In the genomic region with DNA sequence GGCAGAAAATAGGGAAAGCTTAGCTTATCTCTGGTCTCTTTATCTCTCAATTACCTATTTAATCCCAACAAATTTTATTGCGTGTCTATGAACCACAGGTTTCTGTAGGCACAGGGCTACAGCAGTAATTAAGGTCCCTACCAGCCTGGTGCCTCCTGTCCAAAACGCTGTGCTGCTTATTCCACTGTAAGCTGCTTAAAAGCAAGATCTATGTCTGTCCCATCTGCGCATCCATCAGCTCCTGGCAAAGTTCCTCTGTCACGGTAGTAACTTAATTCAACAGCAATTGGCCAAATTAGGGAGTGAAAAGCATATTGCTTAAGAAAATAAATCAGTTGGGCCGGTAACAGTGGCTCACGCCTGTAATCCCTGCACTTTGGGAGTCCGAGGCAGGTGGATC, we compare ENCODE assay signal across 23 cellular contexts.
DNase-seq lines count a peak whose midpoint lies in the region; ATAC-seq, FAIRE-seq and TF ChIP-seq lines count a peak whose summit lies in the region.
"Had no signal": no experiment of that assay in that cellular context is flagged by ENCODE, and none has a peak within 500 bp of the region (broad histone marks: within the 10 kb centered on the region; RNA-seq: fewer than 3 reads in every experiment).

No MANE protein-coding gene starts in this region.

- no peak overlapping the region for H4K91ac ChIP-seq in neuronal stem cell (ENCODE audit: low read depth, low read length, poor library complexity)

- no peak overlapping the region for H3K4me2 ChIP-seq in neuronal stem cell (ENCODE audit: insufficient read depth, low read length, poor library complexity, severe bottlenecking)
- H3K4me2 ChIP-seq: A549 had no signal

- ATAC-seq in right cardiac atrium: no peak
- ATAC-seq: A549, T-helper 17 cell had no signal

- 89% methylated on average over 7 of the region's 7 CpGs for WGBS in right cardiac atrium
- WGBS in neuronal stem cell (ENCODE audit: extremely low coverage in 2 of 2, insufficient read length in 2 of 2, insufficient replicate concordance in 1 of 2), 2 donors: no CpG with 5 or more reads among the region's 7 CpGs

- DNase-seq in D721Med (ENCODE audit: insufficient read length, low spot score) (no peak), NCI-H69 (lab: John Stamatoyannopoulos, UW) (peak; percentile 32), cerebellum (ENCODE audit: low spot score) (peak; percentile 53), HT-29 (ENCODE audit: low spot score) (no peak), right cardiac atrium (no peak), neuronal stem cell (ENCODE audit: low spot score) (no peak), NCI-H1048 (lab: John Stamatoyannopoulos, UW) (no peak)
- DNase-seq: CD4-positive, CD25-positive, alpha-beta regulatory T cell; DMS153; KBM-7; MM.1S; NCI-H1092; NCI-H1436 treated with DMSO at 0.1 percent for 48 hours; NCI-H2029 treated with DMSO at 0.1 percent for 48 hours; NCI-H748 treated with DMSO at 0.1 percent for 48 hours; Peyer's patch; SJCRH30; SW 1271; T-helper 17 cell had no signal

- no peak overlapping the region for H3K4me3 ChIP-seq in HEK293 (ENCODE audit: low read depth, low read length)
- no peak overlapping the region for H3K4me3 ChIP-seq in right cardiac atrium (ENCODE audit: low read length)
- H3K4me3 ChIP-seq in neuronal stem cell (ENCODE audit: low read length in 2 of 2): no peak overlapping the region
- H3K4me3 ChIP-seq: A549, Peyer's patch, SJCRH30 had no signal

- H3K4ac ChIP-seq in neuronal stem cell (ENCODE audit: low read length): no peak overlapping the region

- no peak overlapping the region for H3K9ac ChIP-seq in neuronal stem cell (ENCODE audit: low read depth, low read length, poor library complexity)

- intact Hi-C loops in right cardiac atrium (cut with DNase I): no loop called here

- no peak overlapping the region for H4K8ac ChIP-seq in neuronal stem cell (ENCODE audit: low read depth, low read length)

- no peaks in the 10 kb centered on the region for H3K27me3 ChIP-seq in right cardiac atrium (ENCODE audit: control insufficient read depth, insufficient read depth)
- H3K27me3 ChIP-seq in neuronal stem cell (ENCODE audit: control insufficient read depth in 3 of 3, insufficient read depth in 3 of 3, low read depth in 1 of 3, low read length in 3 of 3): no peaks in the 10 kb centered on the region
- H3K27me3 ChIP-seq: Peyer's patch, SJCRH30 had no signal

- no peak overlapping the region for H2BK120ac ChIP-seq in neuronal stem cell (ENCODE audit: low read depth, low read length)

- H3K27ac ChIP-seq in HEK293 (ENCODE audit: extremely low read depth, low read depth, low read length) (no peak overlapping the region), right cardiac atrium (ENCODE audit: low read length) (no peak overlapping the region), neuronal stem cell (replicated peaks; ENCODE audit: low read length) (no peak overlapping the region)
- H3K27ac ChIP-seq: A549, Peyer's patch, SJCRH30 had no signal

- H3K4me1 ChIP-seq in HEK293 (ENCODE audit: control insufficient read depth, insufficient read depth, low read length): peaks cover 12% of the 10 kb centered on the region
- H3K4me1 ChIP-seq in right cardiac atrium (ENCODE audit: control insufficient read depth, insufficient read depth, low read length): no peaks in the 10 kb centered on the region
- H3K4me1 ChIP-seq in neuronal stem cell (ENCODE audit: control insufficient read depth in 2 of 2, insufficient read depth in 1 of 2, low read depth in 1 of 2, low read length in 2 of 2): peaks cover 0 to 8% of the 10 kb centered on the region in 2 donors
- H3K4me1 ChIP-seq: A549, Peyer's patch had no signal

- no peak overlapping the region for H3K23ac ChIP-seq in neuronal stem cell (ENCODE audit: low read depth, low read length, poor library complexity)

- no peak overlapping the region for H2BK15ac ChIP-seq in neuronal stem cell (ENCODE audit: low read length)

- peak; percentile 16 for FAIRE-seq in D721Med (lab: Jason Lieb, UNC)
- FAIRE-seq: A549, G401.6, GM12892 had no signal

- H2AK5ac ChIP-seq in neuronal stem cell (ENCODE audit: low read depth, low read length): no peak overlapping the region

- H3K18ac ChIP-seq in neuronal stem cell (ENCODE audit: low read length): no peak overlapping the region

- no peaks in the 10 kb centered on the region for H3K36me3 ChIP-seq in HEK293 (ENCODE audit: control insufficient read depth in 2 of 2, insufficient read depth in 1 of 2, low read length in 2 of 2)
- H3K36me3 ChIP-seq in neuronal stem cell (replicated peaks in 1 of 2; ENCODE audit: control insufficient read depth in 2 of 2, insufficient read depth in 2 of 2, low read length in 2 of 2): no peaks in the 10 kb centered on the region
- H3K36me3 ChIP-seq: Peyer's patch, SJCRH30 had no signal

- H3K14ac ChIP-seq in neuronal stem cell (ENCODE audit: low read length): no peak overlapping the region

- POLR2A ChIA-PET in HEK293 (lab: Yijun Ruan, JAX): no interaction called here

- H2AFZ ChIP-seq in neuronal stem cell (ENCODE audit: low read length): no peak overlapping the region

- H2BK12ac ChIP-seq in neuronal stem cell (ENCODE audit: low read length): no peak overlapping the region

- TF ChIP-seq CTCF in D721Med (IDR thresholded peaks at IDR 0.05; ENCODE audit: insufficient read depth, missing control alignments): no peak
- no peak for TF ChIP-seq CTCF in HEK293 (tag by site-specific recombination; IDR thresholded peaks at IDR 0.05)

- H3K9me3 ChIP-seq in HEK293 (ENCODE audit: control insufficient read depth, insufficient read depth, low read depth, low read length) (no peaks in the 10 kb centered on the region), right cardiac atrium (ENCODE audit: control insufficient read depth, low read length) (no peaks in the 10 kb centered on the region), neuronal stem cell (replicated peaks in 1 of 2; ENCODE audit: control insufficient read depth in 2 of 2, insufficient read depth in 1 of 2, low read depth in 1 of 2, low read length in 2 of 2) (peaks cover 0 to 8% of the 10 kb centered on the region in 2 donors)
- H3K9me3 ChIP-seq: A549, Peyer's patch, SJCRH30 had no signal

- CTCF ChIA-PET in HEK293 (lab: Yijun Ruan, JAX): interaction anchor here (0.6 kb wide), 2 partner anchors 48 to 729 kb away, joined by 3 to 4 read pairs; no protein-coding TSS in a partner anchor

- H3K79me1 ChIP-seq in neuronal stem cell (ENCODE audit: low read depth, low read length): no peaks in the 10 kb centered on the region

- H2BK5ac ChIP-seq in neuronal stem cell (ENCODE audit: low read length): no peak overlapping the region

TF ChIP-seq in HEK293, 187 proteins besides CTCF, POLR2A, EP300 and RAD21:
- TF ChIP-seq, protein P1, sequence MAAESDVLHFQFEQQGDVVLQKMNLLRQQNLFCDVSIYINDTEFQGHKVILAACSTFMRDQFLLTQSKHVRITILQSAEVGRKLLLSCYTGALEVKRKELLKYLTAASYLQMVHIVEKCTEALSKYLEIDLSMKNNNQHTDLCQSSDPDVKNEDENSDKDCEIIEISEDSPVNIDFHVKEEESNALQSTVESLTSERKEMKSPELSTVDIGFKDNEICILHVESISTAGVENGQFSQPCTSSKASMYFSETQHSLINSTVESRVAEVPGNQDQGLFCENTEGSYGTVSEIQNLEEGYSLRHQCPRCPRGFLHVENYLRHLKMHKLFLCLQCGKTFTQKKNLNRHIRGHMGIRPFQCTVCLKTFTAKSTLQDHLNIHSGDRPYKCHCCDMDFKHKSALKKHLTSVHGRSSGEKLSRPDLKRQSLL (tag by site-specific recombination; IDR thresholded peaks at IDR 0.05): no peak
- TF ChIP-seq FEZF1 (tag by site-specific recombination; IDR thresholded peaks at IDR 0.05): peak; percentile 75
TF ChIP-seq in HEK293: peak in this region for 1.

Comparison
In these comparisons a context has a peak if more than half of its experiments do, and no peak if none do; other contexts are left out.
1. DNase-seq: peak in NCI-H69 (single experiment) and cerebellum (single experiment); none in D721Med (single experiment), HT-29 (single experiment), right cardiac atrium (0 of 3), neuronal stem cell (single experiment) and NCI-H1048 (single experiment).